20 cellular contexts compared by ENCODE assay signal in the genomic region with DNA sequence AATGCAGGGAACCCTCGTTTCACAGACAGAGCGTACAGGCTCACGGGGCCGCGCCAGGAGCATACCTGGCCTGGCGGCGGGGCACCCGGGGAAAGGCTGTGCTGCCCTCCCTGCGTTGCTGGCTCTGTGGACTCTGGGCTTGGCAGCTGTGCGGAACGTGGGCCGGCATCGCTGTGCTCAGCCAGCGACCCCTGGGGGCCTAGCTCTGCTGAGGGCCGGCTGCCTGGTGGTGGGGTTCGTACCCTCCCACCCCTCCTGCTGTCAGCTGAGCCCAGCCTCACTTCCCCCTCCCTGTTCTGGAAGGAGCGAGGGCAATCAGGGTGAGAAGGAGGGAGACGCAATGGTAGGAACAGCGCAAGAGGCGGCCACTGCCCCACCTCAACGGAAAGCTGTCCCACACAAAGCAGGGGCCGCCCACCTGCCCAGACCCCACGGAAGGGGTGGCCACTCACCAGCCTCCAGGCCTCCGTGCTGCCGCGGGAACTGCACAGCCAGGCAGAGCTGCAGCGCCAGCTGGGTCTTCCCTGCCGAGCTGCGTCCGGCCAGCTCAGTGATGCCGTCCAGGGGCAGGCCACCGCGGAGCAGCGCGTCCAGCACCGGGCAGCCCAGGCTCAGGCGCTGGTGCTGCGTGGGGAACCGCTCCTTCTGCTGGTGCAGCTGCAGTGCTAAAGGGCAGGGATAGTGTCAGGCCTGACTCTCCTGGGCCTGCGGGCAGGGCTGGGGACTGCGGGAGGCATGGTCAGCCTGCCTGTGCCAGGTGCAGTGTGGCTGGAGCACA. TPM values are rescaled to one million over a fixed set of nuclear protein-coding genes. Genes with fewer than 3 reads are reported as not detected.
DNase-seq lines count a peak whose midpoint lies in the region; ATAC-seq, FAIRE-seq and TF ChIP-seq lines count a peak whose summit lies in the region.
"Had no signal": no experiment of that assay in that cellular context is flagged by ENCODE, and none has a peak within 500 bp of the region (broad histone marks: within the 10 kb centered on the region; RNA-seq: fewer than 3 reads in every experiment).

No MANE protein-coding gene starts in this region.

- H3K36me3 Mint-ChIP-seq in stimulated activated memory B cell treated with anti-CD40 and anti-IgM and Interleukin-4, amounts not matched to agents 10 μg/mL and 1 μg/mL and 100 μg/mL, for 72 hours: peaks cover 45% of the 10 kb centered on the region

- H3K27me3 Mint-ChIP-seq in stimulated activated memory B cell treated with anti-CD40 and anti-IgM and Interleukin-4, amounts not matched to agents 10 μg/mL and 1 μg/mL and 100 μg/mL, for 72 hours: no peaks in the 10 kb centered on the region

- in situ Hi-C loops in K562 (cut with MboI): no loop called here

- no peaks in the 10 kb centered on the region for H4K20me1 ChIP-seq in K562 (replicated peaks; ENCODE audit: control insufficient read depth, insufficient read depth, low read length)

- H2AFZ ChIP-seq in K562 (ENCODE audit: low read depth, low read length): no peak overlapping the region

- no peak for TF ChIP-seq RAD21 in K562 (CRISPR knock-in tag; conservative IDR thresholded peaks at IDR 0.05 in 1 of 2, IDR thresholded peaks at IDR 0.05 in 1 of 2)

- CTCF ChIA-PET in K562 (lab: Yijun Ruan, JAX; ENCODE audit: low intra/inter-chr PET ratio): no interaction called here

- POLR2A ChIA-PET in K562 (lab: Yijun Ruan, JAX): interaction anchor here (0.6 to 2.6 kb wide), 2 partner anchors 9 to 11 kb away, joined by 3 to 9 read pairs; partner anchors contain the start of genes XRCC3 and ZFYVE21

- no peak overlapping the region for H3K9ac ChIP-seq in K562 (ENCODE audit: insufficient read depth in 1 of 2, low read depth in 2 of 2, low read length in 2 of 2)
- H3K9ac ChIP-seq: BLaER1 had no signal

- H3K9me1 ChIP-seq in K562 (ENCODE audit: control insufficient read depth, insufficient read depth, low read length): no peaks in the 10 kb centered on the region

- H3K36me3 ChIP-seq in K562 (ENCODE audit: control insufficient read depth, insufficient read depth, low read length): peaks cover 85% of the 10 kb centered on the region; the same call in 2 of the 3 replicates
- peaks cover 57% of the 10 kb centered on the region for H3K36me3 ChIP-seq in lower lobe of right lung

- H3K79me2 ChIP-seq in K562 (ENCODE audit: control insufficient read depth, insufficient read depth, low read length): no peaks in the 10 kb centered on the region

- no TSS peak for BruUV-seq in K562 (replicated peaks; lab: Mats Ljungman, UMichigan)

- H3K27me3 ChIP-seq in K562 (ENCODE audit: control insufficient read depth in 2 of 2, insufficient read depth in 2 of 2, low read length in 2 of 2) (no peaks in the 10 kb centered on the region), lower lobe of right lung (ENCODE audit: low read depth) (no peaks in the 10 kb centered on the region)
- H3K27me3 ChIP-seq: BLaER1, Peyer's patch had no signal

- intact Hi-C loops in Right ventricle myocardium inferior (cut with DNase I): no loop called here
- intact Hi-C loops in cardiac septum (cut with DNase I): no loop called here
- intact Hi-C loops in K562 (cut with micrococcal nuclease): no loop called here
- intact Hi-C loops in lower lobe of right lung (cut with DNase I): no loop called here

- ATAC-seq in Right ventricle myocardium inferior: no peak
- no peak for ATAC-seq in K562
- no peak for ATAC-seq in lower lobe of right lung
- peak; percentile 3 for ATAC-seq in stimulated activated memory B cell treated with anti-CD40 and anti-IgM and Interleukin-4, amounts not matched to agents 10 μg/mL and 1 μg/mL and 100 μg/mL, for 72 hours
- ATAC-seq in GM18520 (IDR thresholded peaks at IDR 0.05; ENCODE audit: unreplicated experiment): no peak

- H3K4me3 ChIP-seq in K562 (no peak overlapping the region), lower lobe of right lung (no peak overlapping the region)
- H3K4me3 ChIP-seq: BLaER1, Peyer's patch had no signal

- H3K4me3 Mint-ChIP-seq in stimulated activated memory B cell treated with anti-CD40 and anti-IgM and Interleukin-4, amounts not matched to agents 10 μg/mL and 1 μg/mL and 100 μg/mL, for 72 hours: no peak overlapping the region
- H3K4me3 Mint-ChIP-seq: CD8-positive, alpha-beta memory T cell had no signal

- no peaks in the 10 kb centered on the region for H3K9me3 ChIP-seq in K562 (replicated peaks; ENCODE audit: control insufficient read depth, insufficient read depth, low read depth, low read length)
- no peaks in the 10 kb centered on the region for H3K9me3 ChIP-seq in lower lobe of right lung
- H3K9me3 ChIP-seq: BLaER1, Peyer's patch had no signal

- TF ChIP-seq CTCF in K562 (IDR thresholded peaks at IDR 0.05 in 2 of 3, conservative IDR thresholded peaks at IDR 0.05 in 1 of 3; ENCODE audit: insufficient read depth in 2 of 3, low read depth in 1 of 3, low read length in 3 of 3) (no peak), lower lobe of right lung (IDR thresholded peaks at IDR 0.05) (no peak)

- H3K4me1 ChIP-seq in K562 (replicated peaks in 1 of 2; ENCODE audit: control insufficient read depth in 2 of 2, insufficient read depth in 2 of 2, low read length in 2 of 2) (peaks cover 0 to 21% of the 10 kb centered on the region in 2 experiments; a peak in 1 of 5 replicates), lower lobe of right lung (peaks cover 36% of the 10 kb centered on the region)

- no peak overlapping the region for H3K4me2 ChIP-seq in K562 (ENCODE audit: insufficient read depth, low read length)
- H3K4me2 ChIP-seq: BLaER1 had no signal

- H3K27ac Mint-ChIP-seq in stimulated activated memory B cell treated with anti-CD40 and anti-IgM and Interleukin-4, amounts not matched to agents 10 μg/mL and 1 μg/mL and 100 μg/mL, for 72 hours: no peak overlapping the region
- H3K27ac Mint-ChIP-seq: CD8-positive, alpha-beta memory T cell had no signal

- FAIRE-seq in K562 (lab: Jason Lieb, UNC): no peak
- FAIRE-seq: D721Med, G401.6, GM18507 had no signal

- 98% methylated on average over 16 of the region's 41 CpGs for WGBS in K562 (ENCODE audit: insufficient coverage, low coverage, missing lambda C conversion rate)

- no peak for TF ChIP-seq EP300 in K562 (IDR thresholded peaks at IDR 0.05; ENCODE audit: low read length)

- TF ChIP-seq POLR2A in K562 (conservative IDR thresholded peaks at IDR 0.05) (no peak), erythroblast (IDR thresholded peaks at IDR 0.05; ENCODE audit: low read length) (no peak)

- H3K27ac ChIP-seq in K562 (ENCODE audit: extremely low read depth, low read depth, low read length) (no peak overlapping the region), lower lobe of right lung (peak overlapping the region; percentile 76)
- H3K27ac ChIP-seq: BLaER1 had no signal

- no peaks in the 10 kb centered on the region for H3K9me3 Mint-ChIP-seq in stimulated activated memory B cell treated with anti-CD40 and anti-IgM and Interleukin-4, amounts not matched to agents 10 μg/mL and 1 μg/mL and 100 μg/mL, for 72 hours
- H3K9me3 Mint-ChIP-seq: CD8-positive, alpha-beta memory T cell had no signal

- DNase-seq in Right ventricle myocardium inferior (ENCODE audit: missing footprints) (peak; percentile 59), cardiac septum (ENCODE audit: low spot score) (no peak), K562 (ENCODE audit: extremely low read depth in 1 of 4, low spot score in 3 of 4) (no peak), lower lobe of right lung (no peak), RKO (ENCODE audit: low spot score) (no peak), erythroblast (lab: John Stamatoyannopoulos, UW) (no peak)
- DNase-seq: 8988T; CD8-positive, alpha-beta memory T cell; DND-41; NCI-H187; NCI-H226; NCI-H524 treated with DMSO at 0.1 percent for 48 hours; Peyer's patch; SHP77 treated with DMSO at 0.1 percent for 48 hours had no signal

- peaks cover 38% of the 10 kb centered on the region for H3K4me1 Mint-ChIP-seq in stimulated activated memory B cell treated with anti-CD40 and anti-IgM and Interleukin-4, amounts not matched to agents 10 μg/mL and 1 μg/mL and 100 μg/mL, for 72 hours

RNA-seq across cellular contexts. Expression of gene XRCC3, which starts 8.5 kb away (rescaled TPM):
- total RNA-seq in Right ventricle myocardium inferior: 2.8 TPM
- total RNA-seq in cardiac septum: 3.9 TPM
- total RNA-seq in K562 (2011; cell fraction: chromatin; rRNA removed; ENCODE audit: low replicate concordance): 101 and 113 TPM in 2 replicates
- total RNA-seq in K562 (2011; cell fraction: nucleolus; rRNA removed): 61.2 and 62.1 TPM in 2 replicates
- 38.5 and 51.0 TPM in 2 replicates for total RNA-seq in K562 (2011; cell fraction: nucleoplasm; rRNA removed)
- 46.1 and 54.1 TPM in 2 replicates for total RNA-seq in K562 (2014; rRNA removed)
- 30.2 TPM in 2 replicates for total RNA-seq in K562 (2014; rRNA removed; fragmentation: Illumina TruSeq; extraction: Trizol)
- 25.7 and 30.3 TPM in 2 replicates for total RNA-seq in K562 (2015; rRNA removed; fragmentation: Illumina TruSeq; extraction: Trizol)
- 38.2 and 41.3 TPM in 2 replicates for total RNA-seq in K562 (2021)
- polyA plus RNA-seq in K562 (2011; rRNA removed): 19.0 and 24.3 TPM in 2 replicates
- 25.1 and 35.1 TPM in 2 replicates for polyA plus RNA-seq in K562 (2011; cell fraction: cytosol; rRNA removed)
- 39.2 and 66.6 TPM in 2 replicates for polyA plus RNA-seq in K562 (2011; cell fraction: nucleus; rRNA removed)
- polyA plus RNA-seq in K562 (2012): 27.2 and 37.1 TPM in 2 replicates
- 44.5 and 59.3 TPM in 2 replicates for polyA plus RNA-seq in K562 (2014; fragmentation: Illumina TruSeq; extraction: Trizol)
- under 1 TPM; 0.34 to 0.38 TPM for polyA plus RNA-seq in K562 (2014; fragmentation: Nextera tagmentation; extraction: Ambion mirVana)
- 39.9 and 44.1 TPM in 2 replicates for polyA plus RNA-seq in K562 (2014; rRNA removed)
- polyA minus RNA-seq in K562 (2011; rRNA and poly(A)+ RNA removed): 15.4 and 24.3 TPM in 2 replicates
- polyA minus RNA-seq in K562 (2011; cell fraction: cytosol; rRNA and poly(A)+ RNA removed): 17.7 and 17.8 TPM in 2 replicates
- polyA minus RNA-seq in K562 (2011; cell fraction: nucleus; rRNA and poly(A)+ RNA removed): 19.2 and 19.5 TPM in 2 replicates
- 5.0 TPM for total RNA-seq in lower lobe of right lung

RNA-seq across cellular contexts. Expression of gene ZFYVE21, which starts 8.9 kb away (rescaled TPM):
- 46.9 TPM for total RNA-seq in Right ventricle myocardium inferior
- total RNA-seq in cardiac septum: 60.9 TPM
- total RNA-seq in K562 (2011; cell fraction: chromatin; rRNA removed; ENCODE audit: low replicate concordance): 79.0 and 151 TPM in 2 replicates
- 69.2 and 87.8 TPM in 2 replicates for total RNA-seq in K562 (2011; cell fraction: nucleolus; rRNA removed)
- 66.9 and 68.4 TPM in 2 replicates for total RNA-seq in K562 (2011; cell fraction: nucleoplasm; rRNA removed)
- 16.3 and 21.1 TPM in 2 replicates for total RNA-seq in K562 (2014; rRNA removed)
- 9.9 and 11.8 TPM in 2 replicates for total RNA-seq in K562 (2014; rRNA removed; fragmentation: Illumina TruSeq; extraction: Trizol)
- total RNA-seq in K562 (2015; rRNA removed; fragmentation: Illumina TruSeq; extraction: Trizol): 15.0 and 15.6 TPM in 2 replicates
- 17.1 and 18.0 TPM in 2 replicates for total RNA-seq in K562 (2021)
- polyA plus RNA-seq in K562 (2011; rRNA removed): 23.1 and 24.3 TPM in 2 replicates
- polyA plus RNA-seq in K562 (2011; cell fraction: cytosol; rRNA removed): 27.7 and 35.5 TPM in 2 replicates
- 44.1 and 51.8 TPM in 2 replicates for polyA plus RNA-seq in K562 (2011; cell fraction: nucleus; rRNA removed)
- polyA plus RNA-seq in K562 (2012): 15.8 and 16.8 TPM in 2 replicates
- polyA plus RNA-seq in K562 (2014; fragmentation: Illumina TruSeq; extraction: Trizol): 11.9 and 14.4 TPM in 2 replicates
- 1 to 10 TPM in 1 of 2 experiments, under 1 TPM in 1; 0.90 to 2.8 TPM for polyA plus RNA-seq in K562 (2014; fragmentation: Nextera tagmentation; extraction: Ambion mirVana)
- 23.1 and 25.5 TPM in 2 replicates for polyA plus RNA-seq in K562 (2014; rRNA removed)
- 9.3 and 9.5 TPM in 2 replicates for polyA minus RNA-seq in K562 (2011; rRNA and poly(A)+ RNA removed)
- 17.4 and 20.7 TPM in 2 replicates for polyA minus RNA-seq in K562 (2011; cell fraction: cytosol; rRNA and poly(A)+ RNA removed)
- 16.2 and 17.8 TPM in 2 replicates for polyA minus RNA-seq in K562 (2011; cell fraction: nucleus; rRNA and poly(A)+ RNA removed)
- total RNA-seq in lower lobe of right lung: 49.4 TPM
